15 cellular contexts compared by ENCODE assay signal in genomic region chr4:113050837-113051236, GRCh38.
"Had no signal": no experiment of that assay in that cellular context is flagged by ENCODE, and none has a peak within 500 bp of the region (broad histone marks: within the 10 kb centered on the region; RNA-seq: fewer than 3 reads in every experiment).

No MANE protein-coding gene starts in this region.

- H3K4me3 Mint-ChIP-seq: brain; nephron progenitor cell; stimulated activated effector memory CD8-positive, alpha-beta T cell treated with anti-CD3 and anti-CD28 coated beads, Interleukin-12 subunit alpha, Interleukin-12 subunit beta, amount 100 ng/mL, for 72 hours had no signal

- DNase-seq: activated CD4-positive, alpha-beta T cell treated with anti-CD3 and anti-CD28 coated beads, Interleukin-2, amount 50 U/mL, for 4 hours; activated CD4-positive, CD25-positive, alpha-beta regulatory T cell treated with anti-CD3 and anti-CD28 coated beads, Interleukin-2, amount 50 U/mL, for 72 hours; activated T-cell treated with anti-CD3 and anti-CD28 coated beads, Interleukin-2, amount 50 U/mL, for 1 hour; amniotic stem cell; foreskin melanocyte; heart left ventricle; kidney; nephron progenitor cell; ovary; retina; small intestine; upper lobe of left lung had no signal

- ATAC-seq: activated naive CD4-positive, alpha-beta T cell treated with anti-CD3 and anti-CD28 coated beads, Interleukin-2, amount 50 U/mL, for 72 hours; heart left ventricle; stimulated activated effector memory CD8-positive, alpha-beta T cell treated with anti-CD3 and anti-CD28 coated beads, Interleukin-12 subunit alpha, Interleukin-12 subunit beta, amount 100 ng/mL, for 72 hours had no signal

- H3K36me3 ChIP-seq: heart left ventricle, ovary, upper lobe of left lung had no signal

- H3K27ac ChIP-seq: heart left ventricle, upper lobe of left lung had no signal

- H3K27me3 Mint-ChIP-seq: brain had no signal

- H3K4me1 ChIP-seq: upper lobe of left lung had no signal

- H3K4me1 Mint-ChIP-seq: nephron progenitor cell had no signal

- H3K9me3 Mint-ChIP-seq: activated naive CD4-positive, alpha-beta T cell treated with anti-CD3 and anti-CD28 coated beads, Interleukin-2, amount 50 U/mL, for 72 hours; nephron progenitor cell; stimulated activated effector memory CD8-positive, alpha-beta T cell treated with anti-CD3 and anti-CD28 coated beads, Interleukin-12 subunit alpha, Interleukin-12 subunit beta, amount 100 ng/mL, for 72 hours had no signal

- H3K27ac Mint-ChIP-seq: activated naive CD4-positive, alpha-beta T cell treated with anti-CD3 and anti-CD28 coated beads, Interleukin-2, amount 50 U/mL, for 72 hours; brain; nephron progenitor cell; stimulated activated effector memory CD8-positive, alpha-beta T cell treated with anti-CD3 and anti-CD28 coated beads, Interleukin-12 subunit alpha, Interleukin-12 subunit beta, amount 100 ng/mL, for 72 hours had no signal

- H3K27me3 ChIP-seq: heart left ventricle, upper lobe of left lung had no signal

- H3K36me3 Mint-ChIP-seq: activated naive CD4-positive, alpha-beta T cell treated with anti-CD3 and anti-CD28 coated beads, Interleukin-2, amount 50 U/mL, for 72 hours; stimulated activated effector memory CD8-positive, alpha-beta T cell treated with anti-CD3 and anti-CD28 coated beads, Interleukin-12 subunit alpha, Interleukin-12 subunit beta, amount 100 ng/mL, for 72 hours had no signal

- H3K9me3 ChIP-seq: heart left ventricle, ovary, upper lobe of left lung had no signal

- H3K4me3 ChIP-seq: ovary, upper lobe of left lung had no signal
